2 cellular contexts compared by ENCODE assay signal in the genomic region with DNA sequence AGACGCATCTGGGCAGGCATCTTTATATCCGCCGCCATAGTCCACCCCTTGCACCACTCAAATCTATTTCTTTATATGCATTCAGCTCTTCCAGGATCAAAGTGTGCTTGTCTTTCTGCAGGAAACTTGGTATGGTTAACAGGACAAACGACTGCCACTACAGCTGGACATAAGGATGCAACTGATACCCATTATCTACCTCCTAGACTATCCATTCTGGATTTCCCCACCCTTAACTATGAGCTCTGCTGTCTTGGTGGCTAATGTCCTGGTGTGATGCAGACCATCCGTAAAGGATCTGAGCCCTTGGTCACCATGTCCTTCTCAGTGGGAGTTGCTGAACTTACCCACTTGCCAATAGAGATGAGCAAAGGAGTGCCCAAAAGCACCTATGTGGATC.
TF ChIP-seq lines count a peak whose summit lies in the region.

No MANE protein-coding gene starts in this region.

TF ChIP-seq in GM23338, 12 proteins besides CTCF, POLR2A, EP300 and RAD21 (continues in another document):
- TF ChIP-seq ZNF331 (CRISPR knock-in tag; IDR thresholded peaks at IDR 0.05; ENCODE audit: low read depth) (no peak), EZH2 (IDR thresholded peaks at IDR 0.05; ENCODE audit: low read depth, unreplicated experiment) (no peak), CREB1 (CRISPR knock-in tag; IDR thresholded peaks at IDR 0.05; ENCODE audit: low read depth) (no peak), ETS1 (IDR thresholded peaks at IDR 0.05) (no peak), ZNF114 (CRISPR knock-in tag; IDR thresholded peaks at IDR 0.05) (no peak), NANOG (IDR thresholded peaks at IDR 0.05; ENCODE audit: borderline replicate concordance) (no peak), STAT1 (IDR thresholded peaks at IDR 0.05; ENCODE audit: unreplicated experiment) (no peak), JUNB (IDR thresholded peaks at IDR 0.05; ENCODE audit: unreplicated experiment) (no peak)
- TF ChIP-seq, protein P1, sequence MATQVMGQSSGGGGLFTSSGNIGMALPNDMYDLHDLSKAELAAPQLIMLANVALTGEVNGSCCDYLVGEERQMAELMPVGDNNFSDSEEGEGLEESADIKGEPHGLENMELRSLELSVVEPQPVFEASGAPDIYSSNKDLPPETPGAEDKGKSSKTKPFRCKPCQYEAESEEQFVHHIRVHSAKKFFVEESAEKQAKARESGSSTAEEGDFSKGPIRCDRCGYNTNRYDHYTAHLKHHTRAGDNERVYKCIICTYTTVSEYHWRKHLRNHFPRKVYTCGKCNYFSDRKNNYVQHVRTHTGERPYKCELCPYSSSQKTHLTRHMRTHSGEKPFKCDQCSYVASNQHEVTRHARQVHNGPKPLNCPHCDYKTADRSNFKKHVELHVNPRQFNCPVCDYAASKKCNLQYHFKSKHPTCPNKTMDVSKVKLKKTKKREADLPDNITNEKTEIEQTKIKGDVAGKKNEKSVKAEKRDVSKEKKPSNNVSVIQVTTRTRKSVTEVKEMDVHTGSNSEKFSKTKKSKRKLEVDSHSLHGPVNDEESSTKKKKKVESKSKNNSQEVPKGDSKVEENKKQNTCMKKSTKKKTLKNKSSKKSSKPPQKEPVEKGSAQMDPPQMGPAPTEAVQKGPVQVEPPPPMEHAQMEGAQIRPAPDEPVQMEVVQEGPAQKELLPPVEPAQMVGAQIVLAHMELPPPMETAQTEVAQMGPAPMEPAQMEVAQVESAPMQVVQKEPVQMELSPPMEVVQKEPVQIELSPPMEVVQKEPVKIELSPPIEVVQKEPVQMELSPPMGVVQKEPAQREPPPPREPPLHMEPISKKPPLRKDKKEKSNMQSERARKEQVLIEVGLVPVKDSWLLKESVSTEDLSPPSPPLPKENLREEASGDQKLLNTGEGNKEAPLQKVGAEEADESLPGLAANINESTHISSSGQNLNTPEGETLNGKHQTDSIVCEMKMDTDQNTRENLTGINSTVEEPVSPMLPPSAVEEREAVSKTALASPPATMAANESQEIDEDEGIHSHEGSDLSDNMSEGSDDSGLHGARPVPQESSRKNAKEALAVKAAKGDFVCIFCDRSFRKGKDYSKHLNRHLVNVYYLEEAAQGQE (IDR thresholded peaks at IDR 0.05; ENCODE audit: unreplicated experiment) = no peak
- TF ChIP-seq, protein P2, sequence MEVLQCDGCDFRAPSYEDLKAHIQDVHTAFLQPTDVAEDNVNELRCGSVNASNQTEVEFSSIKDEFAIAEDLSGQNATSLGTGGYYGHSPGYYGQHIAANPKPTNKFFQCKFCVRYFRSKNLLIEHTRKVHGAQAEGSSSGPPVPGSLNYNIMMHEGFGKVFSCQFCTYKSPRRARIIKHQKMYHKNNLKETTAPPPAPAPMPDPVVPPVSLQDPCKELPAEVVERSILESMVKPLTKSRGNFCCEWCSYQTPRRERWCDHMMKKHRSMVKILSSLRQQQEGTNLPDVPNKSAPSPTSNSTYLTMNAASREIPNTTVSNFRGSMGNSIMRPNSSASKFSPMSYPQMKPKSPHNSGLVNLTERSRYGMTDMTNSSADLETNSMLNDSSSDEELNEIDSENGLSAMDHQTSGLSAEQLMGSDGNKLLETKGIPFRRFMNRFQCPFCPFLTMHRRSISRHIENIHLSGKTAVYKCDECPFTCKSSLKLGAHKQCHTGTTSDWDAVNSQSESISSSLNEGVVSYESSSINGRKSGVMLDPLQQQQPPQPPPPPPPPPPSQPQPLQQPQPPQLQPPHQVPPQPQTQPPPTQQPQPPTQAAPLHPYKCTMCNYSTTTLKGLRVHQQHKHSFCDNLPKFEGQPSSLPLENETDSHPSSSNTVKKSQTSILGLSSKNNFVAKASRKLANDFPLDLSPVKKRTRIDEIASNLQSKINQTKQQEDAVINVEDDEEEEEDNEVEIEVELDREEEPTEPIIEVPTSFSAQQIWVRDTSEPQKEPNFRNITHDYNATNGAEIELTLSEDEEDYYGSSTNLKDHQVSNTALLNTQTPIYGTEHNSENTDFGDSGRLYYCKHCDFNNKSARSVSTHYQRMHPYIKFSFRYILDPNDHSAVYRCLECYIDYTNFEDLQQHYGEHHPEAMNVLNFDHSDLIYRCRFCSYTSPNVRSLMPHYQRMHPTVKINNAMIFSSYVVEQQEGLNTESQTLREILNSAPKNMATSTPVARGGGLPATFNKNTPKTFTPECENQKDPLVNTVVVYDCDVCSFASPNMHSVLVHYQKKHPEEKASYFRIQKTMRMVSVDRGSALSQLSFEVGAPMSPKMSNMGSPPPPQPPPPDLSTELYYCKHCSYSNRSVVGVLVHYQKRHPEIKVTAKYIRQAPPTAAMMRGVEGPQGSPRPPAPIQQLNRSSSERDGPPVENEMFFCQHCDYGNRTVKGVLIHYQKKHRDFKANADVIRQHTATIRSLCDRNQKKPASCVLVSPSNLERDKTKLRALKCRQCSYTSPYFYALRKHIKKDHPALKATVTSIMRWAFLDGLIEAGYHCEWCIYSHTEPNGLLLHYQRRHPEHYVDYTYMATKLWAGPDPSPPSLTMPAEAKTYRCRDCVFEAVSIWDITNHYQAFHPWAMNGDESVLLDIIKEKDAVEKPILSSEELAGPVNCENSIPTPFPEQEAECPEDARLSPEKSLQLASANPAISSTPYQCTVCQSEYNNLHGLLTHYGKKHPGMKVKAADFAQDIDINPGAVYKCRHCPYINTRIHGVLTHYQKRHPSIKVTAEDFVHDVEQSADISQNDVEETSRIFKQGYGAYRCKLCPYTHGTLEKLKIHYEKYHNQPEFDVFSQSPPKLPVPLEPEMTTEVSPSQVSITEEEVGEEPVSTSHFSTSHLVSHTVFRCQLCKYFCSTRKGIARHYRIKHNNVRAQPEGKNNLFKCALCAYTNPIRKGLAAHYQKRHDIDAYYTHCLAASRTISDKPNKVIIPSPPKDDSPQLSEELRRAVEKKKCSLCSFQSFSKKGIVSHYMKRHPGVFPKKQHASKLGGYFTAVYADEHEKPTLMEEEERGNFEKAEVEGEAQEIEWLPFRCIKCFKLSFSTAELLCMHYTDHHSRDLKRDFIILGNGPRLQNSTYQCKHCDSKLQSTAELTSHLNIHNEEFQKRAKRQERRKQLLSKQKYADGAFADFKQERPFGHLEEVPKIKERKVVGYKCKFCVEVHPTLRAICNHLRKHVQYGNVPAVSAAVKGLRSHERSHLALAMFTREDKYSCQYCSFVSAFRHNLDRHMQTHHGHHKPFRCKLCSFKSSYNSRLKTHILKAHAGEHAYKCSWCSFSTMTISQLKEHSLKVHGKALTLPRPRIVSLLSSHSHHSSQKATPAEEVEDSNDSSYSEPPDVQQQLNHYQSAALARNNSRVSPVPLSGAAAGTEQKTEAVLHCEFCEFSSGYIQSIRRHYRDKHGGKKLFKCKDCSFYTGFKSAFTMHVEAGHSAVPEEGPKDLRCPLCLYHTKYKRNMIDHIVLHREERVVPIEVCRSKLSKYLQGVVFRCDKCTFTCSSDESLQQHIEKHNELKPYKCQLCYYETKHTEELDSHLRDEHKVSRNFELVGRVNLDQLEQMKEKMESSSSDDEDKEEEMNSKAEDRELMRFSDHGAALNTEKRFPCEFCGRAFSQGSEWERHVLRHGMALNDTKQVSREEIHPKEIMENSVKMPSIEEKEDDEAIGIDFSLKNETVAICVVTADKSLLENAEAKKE (CRISPR knock-in tag; IDR thresholded peaks at IDR 0.05) = no peak

TF ChIP-seq in H1, 55 proteins besides CTCF, POLR2A, EP300 and RAD21:
- no peak for TF ChIP-seq EZH2 (IDR thresholded peaks at IDR 0.05; ENCODE audit: low read depth, low read length, severe bottlenecking)
- TF ChIP-seq CBX8 (IDR thresholded peaks at IDR 0.05; ENCODE audit: borderline replicate concordance, low read depth, low read length) = no peak
- no peak for TF ChIP-seq JUND (IDR thresholded peaks at IDR 0.05; ENCODE audit: low read length)
- TF ChIP-seq BCL11A (IDR thresholded peaks at IDR 0.05; ENCODE audit: low read depth in 2 of 2, low read length in 2 of 2) = no peak
- TF ChIP-seq YY1 (IDR thresholded peaks at IDR 0.05; ENCODE audit: low read depth, low read length) = no peak
- TF ChIP-seq, protein P3, sequence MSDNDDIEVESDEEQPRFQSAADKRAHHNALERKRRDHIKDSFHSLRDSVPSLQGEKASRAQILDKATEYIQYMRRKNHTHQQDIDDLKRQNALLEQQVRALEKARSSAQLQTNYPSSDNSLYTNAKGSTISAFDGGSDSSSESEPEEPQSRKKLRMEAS (IDR thresholded peaks at IDR 0.05) = no peak
- no peak for TF ChIP-seq MAFK (IDR thresholded peaks at IDR 0.05; ENCODE audit: low read depth, low read length)
- TF ChIP-seq SIN3A (conservative IDR thresholded peaks at IDR 0.05 in 1 of 2, IDR thresholded peaks at IDR 0.05 in 1 of 2; ENCODE audit: low read depth in 1 of 2, low read length in 2 of 2) = no peak
- no peak for TF ChIP-seq HDAC6 (IDR thresholded peaks at IDR 0.05; ENCODE audit: low read depth, low read length)
